ENCODE assay signal across 13 cellular contexts in genomic region chr16:74398212-74398895, GRCh38. TPM values are rescaled to one million over a fixed set of nuclear protein-coding genes. Genes with fewer than 3 reads are reported as not detected.
DNase-seq lines count a peak whose midpoint lies in the region; ATAC-seq and TF ChIP-seq lines count a peak whose summit lies in the region.
"Not testable (repeated sequence)": the region's sequence is repeated elsewhere in the genome, so short reads cannot be mapped to it uniquely, and the experiment has no call there.
"Had no signal": no experiment of that assay in that cellular context is flagged by ENCODE, and none has a peak within 500 bp of the region (broad histone marks: within the 10 kb centered on the region; RNA-seq: fewer than 3 reads in every experiment).

No MANE protein-coding gene starts in this region.

- H3K79me1 ChIP-seq in H9 (ENCODE audit: insufficient read depth, low read depth, low read length, poor library complexity, severe bottlenecking) = not testable (repeated sequence)

- intact Hi-C loops in activated CD4-positive, alpha-beta T cell treated with anti-CD3 and anti-CD28 coated beads, Interleukin-2, amount 10 ng/mL, durations not matched to agents 24 days and 14 days (cut with micrococcal nuclease); right cardiac atrium (cut with DNase I); aorta (cut with DNase I): not testable (repeated sequence)

- H4K20me1 ChIP-seq in H9 (ENCODE audit: control insufficient read depth, insufficient read depth, insufficient read length); osteoblast (ENCODE audit: insufficient read depth, low read length): not testable (repeated sequence)

- DNase-seq in H9 = peak; percentile 25
- DNase-seq in activated CD4-positive, alpha-beta T cell treated with anti-CD3 and anti-CD28 coated beads, Interleukin-2, amount 10 ng/mL, durations not matched to agents 24 days and 14 days = peak; percentile 56
- peak; percentile 58 to 79 (median 70) for DNase-seq in right cardiac atrium
- peak; percentile 28 for DNase-seq in lung (ENCODE audit: low spot score)
- DNase-seq in osteoblast (ENCODE audit: insufficient read length, low spot score, missing footprints); stimulated activated effector memory CD8-positive, alpha-beta T cell treated with anti-CD3 and anti-CD28 coated beads, Interleukin-12 subunit alpha, Interleukin-12 subunit beta, amount 100 ng/mL, for 72 hours (ENCODE audit: low spot score in 2 of 2): not testable (repeated sequence)
- DNase-seq in aorta = peak; percentile 51 to 85

- H3K4me2 ChIP-seq in H9 (ENCODE audit: insufficient read depth, insufficient read length, low read length); osteoblast (ENCODE audit: insufficient read depth, low read length): not testable (repeated sequence)

- not testable (repeated sequence) for H4K5ac ChIP-seq in H9 (ENCODE audit: insufficient read length, low read depth, low read length)

- H3K27ac ChIP-seq in H9 (ENCODE audit: insufficient read length, low read depth, low read length); right cardiac atrium (ENCODE audit: low read length); lung (ENCODE audit: low read depth in 1 of 2, low read length in 1 of 2); osteoblast (ENCODE audit: low read depth, low read length); aorta (ENCODE audit: low read depth in 1 of 2, low read length in 2 of 2): not testable (repeated sequence)

- not testable (repeated sequence) for H2BK20ac ChIP-seq in H9 (ENCODE audit: low read depth, low read length, poor library complexity, severe bottlenecking)

- not testable (repeated sequence) for H3K4me3 ChIP-seq in right cardiac atrium (ENCODE audit: low read length); lung; osteoblast (ENCODE audit: insufficient read depth, low read length); aorta (ENCODE audit: low read length in 2 of 2)

- H3K27ac Mint-ChIP-seq in H9; activated CD4-positive, alpha-beta T cell treated with anti-CD3 and anti-CD28 coated beads, Interleukin-2, amount 10 ng/mL, durations not matched to agents 24 days and 14 days; stimulated activated effector memory CD8-positive, alpha-beta T cell treated with anti-CD3 and anti-CD28 coated beads, Interleukin-12 subunit alpha, Interleukin-12 subunit beta, amount 100 ng/mL, for 72 hours: not testable (repeated sequence)

- H3K18ac ChIP-seq in H9 (ENCODE audit: insufficient read length, low read depth, low read length) = not testable (repeated sequence)

- not testable (repeated sequence) for H3K36me3 Mint-ChIP-seq in H9 (ENCODE audit: insufficient read depth in 1 of 3, low read depth in 3 of 3); activated CD4-positive, alpha-beta T cell treated with anti-CD3 and anti-CD28 coated beads, Interleukin-2, amount 10 ng/mL, durations not matched to agents 24 days and 14 days (ENCODE audit: low read depth); stimulated activated effector memory CD8-positive, alpha-beta T cell treated with anti-CD3 and anti-CD28 coated beads, Interleukin-12 subunit alpha, Interleukin-12 subunit beta, amount 100 ng/mL, for 72 hours

- not testable (repeated sequence) for H3K36me3 ChIP-seq in lung (ENCODE audit: control insufficient read depth in 2 of 2, insufficient read depth in 2 of 2, low read length in 2 of 2); osteoblast (ENCODE audit: insufficient read depth, low read length); aorta (ENCODE audit: control insufficient read depth in 1 of 2, insufficient read depth in 2 of 2, low read length in 1 of 2)

- H3K23ac ChIP-seq in H9 (ENCODE audit: insufficient read length, low read depth, low read length) = not testable (repeated sequence)

- not testable (repeated sequence) for H4K8ac ChIP-seq in H9 (replicated peaks; ENCODE audit: insufficient read length, low read depth, low read length)

- not testable (repeated sequence) for H2BK12ac ChIP-seq in H9 (ENCODE audit: insufficient read length, low read depth, low read length)

- not testable (repeated sequence) for H2AFZ ChIP-seq in H9 (ENCODE audit: low read length)
- H2AFZ ChIP-seq in osteoblast (ENCODE audit: low read length) = peak overlapping the region; percentile 56

- not testable (repeated sequence) for H2AK5ac ChIP-seq in H9 (ENCODE audit: insufficient read length, low read length)

- not testable (repeated sequence) for H3K79me2 ChIP-seq in H9 (ENCODE audit: insufficient read depth, low read length); osteoblast (ENCODE audit: insufficient read depth, low read length)

- not testable (repeated sequence) for H3K9ac ChIP-seq in H9 (ENCODE audit: extremely low read depth, insufficient read length, low read length)

- H3K4me1 ChIP-seq in H9 (ENCODE audit: insufficient read depth, low read length); right cardiac atrium (ENCODE audit: control insufficient read depth, insufficient read depth, low read length); lung (ENCODE audit: control insufficient read depth in 2 of 2, insufficient read depth in 2 of 2, low read length in 2 of 2); osteoblast (ENCODE audit: insufficient read depth, low read length); aorta (ENCODE audit: control insufficient read depth in 1 of 2, insufficient read depth in 2 of 2, low read length in 2 of 2): not testable (repeated sequence)

- H3K27me3 ChIP-seq in H9 (ENCODE audit: insufficient read depth, low read length); right cardiac atrium (ENCODE audit: control insufficient read depth, insufficient read depth); lung (ENCODE audit: control insufficient read depth, insufficient read depth); osteoblast (ENCODE audit: insufficient read depth, low read length); aorta (ENCODE audit: control insufficient read depth in 1 of 2, insufficient read depth in 2 of 2, low read length in 1 of 2): not testable (repeated sequence)

- no CpG with 5 or more reads among the region's 15 CpGs for WGBS in H9 (ENCODE audit: extremely low coverage, insufficient read length, low lambda C conversion rate)
- 23% methylated on average over 11 of the region's 15 CpGs for WGBS in right cardiac atrium
- 43 to 49% methylated on average over 11 of the region's 15 CpGs for WGBS in lung, 2 donors
- WGBS in aorta, 2 donors = 4 to 5% methylated on average over 11 of the region's 15 CpGs

- H3K4me3 Mint-ChIP-seq in H9; activated CD4-positive, alpha-beta T cell treated with anti-CD3 and anti-CD28 coated beads, Interleukin-2, amount 10 ng/mL, durations not matched to agents 24 days and 14 days; stimulated activated effector memory CD8-positive, alpha-beta T cell treated with anti-CD3 and anti-CD28 coated beads, Interleukin-12 subunit alpha, Interleukin-12 subunit beta, amount 100 ng/mL, for 72 hours: not testable (repeated sequence)

- H4K91ac ChIP-seq in H9 (ENCODE audit: insufficient read length, low read depth, low read length) = not testable (repeated sequence)

- not testable (repeated sequence) for TF ChIP-seq CTCF in H9 (conservative IDR thresholded peaks at IDR 0.05); lung (IDR thresholded peaks at IDR 0.05; ENCODE audit: control extremely low read depth, extremely low read depth); osteoblast (IDR thresholded peaks at IDR 0.05; ENCODE audit: extremely low read depth, low read depth, low read length)

- ATAC-seq in esophagus mucosa (peak; percentile 55), right cardiac atrium (peak; percentile 88 to 90), lung (ENCODE audit: insufficient read depth, low FRiP score) (peak; percentile 66), aorta (ENCODE audit: low FRiP score) (peak; percentile 86)
- peak; percentile 25 for ATAC-seq in stimulated activated effector memory CD8-positive, alpha-beta T cell treated with anti-CD3 and anti-CD28 coated beads, Interleukin-12 subunit alpha, Interleukin-12 subunit beta, amount 100 ng/mL, for 72 hours

- H3T11ph ChIP-seq in H9 (ENCODE audit: low read length) = not testable (repeated sequence)

- not testable (repeated sequence) for H3K4me1 Mint-ChIP-seq in H9; activated CD4-positive, alpha-beta T cell treated with anti-CD3 and anti-CD28 coated beads, Interleukin-2, amount 10 ng/mL, durations not matched to agents 24 days and 14 days; stimulated activated effector memory CD8-positive, alpha-beta T cell treated with anti-CD3 and anti-CD28 coated beads, Interleukin-12 subunit alpha, Interleukin-12 subunit beta, amount 100 ng/mL, for 72 hours

- not testable (repeated sequence) for H2BK5ac ChIP-seq in H9 (ENCODE audit: insufficient read length, low read length)

- not testable (repeated sequence) for H3K23me2 ChIP-seq in H9 (ENCODE audit: insufficient read length, low read depth, low read length, poor library complexity, severe bottlenecking)

- not testable (repeated sequence) for H3K9me3 ChIP-seq in H9 (ENCODE audit: control insufficient read depth, low read depth, low read length); right cardiac atrium (ENCODE audit: control insufficient read depth, low read length); lung (ENCODE audit: control insufficient read depth in 2 of 2, insufficient read depth in 1 of 2, low read length in 1 of 2); osteoblast (ENCODE audit: low read depth, low read length); aorta (ENCODE audit: control insufficient read depth, low read length)

- not testable (repeated sequence) for H2BK120ac ChIP-seq in H9 (ENCODE audit: low read depth, low read length, poor library complexity, severe bottlenecking)

- H3K4ac ChIP-seq in H9 (ENCODE audit: low read depth, low read length) = not testable (repeated sequence)

- H2BK15ac ChIP-seq in H9 (ENCODE audit: low read depth, low read length) = not testable (repeated sequence)

- H3K27me3 Mint-ChIP-seq in H9 (ENCODE audit: low read depth); activated CD4-positive, alpha-beta T cell treated with anti-CD3 and anti-CD28 coated beads, Interleukin-2, amount 10 ng/mL, durations not matched to agents 24 days and 14 days: not testable (repeated sequence)

- H3K14ac ChIP-seq in H9 (ENCODE audit: insufficient read depth, low read length) = not testable (repeated sequence)

- not testable (repeated sequence) for H3K56ac ChIP-seq in H9 (ENCODE audit: insufficient read length, low read depth, low read length)

- H3K9me3 Mint-ChIP-seq in H9; activated CD4-positive, alpha-beta T cell treated with anti-CD3 and anti-CD28 coated beads, Interleukin-2, amount 10 ng/mL, durations not matched to agents 24 days and 14 days; stimulated activated effector memory CD8-positive, alpha-beta T cell treated with anti-CD3 and anti-CD28 coated beads, Interleukin-12 subunit alpha, Interleukin-12 subunit beta, amount 100 ng/mL, for 72 hours: not testable (repeated sequence)

RNA-seq across cellular contexts. Expression of gene NPIPB15, which starts 22.2 kb away (rescaled TPM):
- 1.6 and 2.6 TPM in 2 replicates for total RNA-seq in H9 (2021)
- 1.1 and 1.8 TPM in 2 replicates for total RNA-seq in activated CD4-positive, alpha-beta T cell treated with anti-CD3 and anti-CD28 coated beads, Interleukin-2, amount 10 ng/mL, durations not matched to agents 24 days and 14 days
- total RNA-seq in esophagus mucosa = 2.8 TPM
- total RNA-seq in right cardiac atrium = 1 to 10 TPM in 3 of 4 donors, not detected in 1; 2.5 to 2.9 (median 2.6) TPM
- 3.0 TPM for polyA plus RNA-seq in right cardiac atrium
- total RNA-seq in lung = 1 to 10 TPM; 2.7 to 4.0 TPM
- polyA plus RNA-seq in lung = 10 to 100 TPM in 1 of 2 donors, 1 to 10 TPM in 1; 4.2 to 32.0 TPM
- 1.8 TPM in 1 of 2 replicates, not detected in the other for total RNA-seq in osteoblast
- total RNA-seq in aorta = 1 to 10 TPM; 2.8 to 9.0 TPM
- polyA plus RNA-seq in aorta = 10 to 100 TPM in 1 of 2 donors, 1 to 10 TPM in 1; 3.1 to 77.5 TPM
- total RNA-seq: activated CD8-positive, alpha-beta memory T cell treated with anti-CD3 and anti-CD28 coated beads for 36 hours; activated naive CD8-positive, alpha-beta T cell treated with anti-CD3 and anti-CD28 coated beads, Interleukin-2, amount 10 ng/mL, durations not matched to agents 7 days and 5 days; CD8-positive, alpha-beta memory T cell; dermis blood vessel endothelial cell had no signal

RNA-seq across cellular contexts. Expression of gene CLEC18B, which starts 22.9 kb away (rescaled TPM):
- 0.31 and 0.37 TPM in 2 replicates for total RNA-seq in H9 (2021)
- 0.21 and 0.42 TPM in 2 replicates for total RNA-seq in activated CD4-positive, alpha-beta T cell treated with anti-CD3 and anti-CD28 coated beads, Interleukin-2, amount 10 ng/mL, durations not matched to agents 24 days and 14 days
- 2.8 TPM for total RNA-seq in esophagus mucosa
- total RNA-seq in right cardiac atrium = under 1 TPM in 2 of 4 donors, not detected in 2; 0.24 to 0.31 TPM
- 0.11 TPM for polyA plus RNA-seq in right cardiac atrium
- 1 to 10 TPM in 1 of 2 donors, not detected in 1; 1.9 TPM for total RNA-seq in lung
- under 1 TPM; 0.65 to 0.77 TPM for polyA plus RNA-seq in lung
- total RNA-seq in osteoblast = 0.72 and 0.88 TPM in 2 replicates
- total RNA-seq in aorta = 1 to 10 TPM; 1.2 to 3.0 TPM
- 1 to 10 TPM in 1 of 2 donors, under 1 TPM in 1; 0.75 to 6.5 TPM for polyA plus RNA-seq in aorta
- total RNA-seq: dermis blood vessel endothelial cell, mononuclear cell had no signal
- polyA plus RNA-seq: CD8-positive, alpha-beta memory T cell had no signal

Comparison
In these comparisons a context has a peak if more than half of its experiments do, and no peak if none do; other contexts are left out.
1. ATAC-seq: peak in every context shown above with its lines; median percentile 89 in right cardiac atrium; 86 in aorta; 66 in lung; 55 in esophagus mucosa; 25 in stimulated activated effector memory CD8-positive, alpha-beta T cell treated with anti-CD3 and anti-CD28 coated beads, Interleukin-12 subunit alpha, Interleukin-12 subunit beta, amount 100 ng/mL, for 72 hours.